ENCODE assay signal across 9 cellular contexts in genomic region chr1:207808322-207808705, GRCh38. TPM values are rescaled to one million over a fixed set of nuclear protein-coding genes. Genes with fewer than 3 reads are reported as not detected.
DNase-seq lines count a peak whose midpoint lies in the region; ATAC-seq and TF ChIP-seq lines count a peak whose summit lies in the region.
"Had no signal": no experiment of that assay in that cellular context is flagged by ENCODE, and none has a peak within 500 bp of the region (broad histone marks: within the 10 kb centered on the region; RNA-seq: fewer than 3 reads in every experiment).

No MANE protein-coding gene starts in this region.

- H3K9me3 Mint-ChIP-seq in activated CD8-positive, alpha-beta T cell treated with anti-CD3 and anti-CD28 coated beads, Interleukin-2, amount 10 ng/mL, durations not matched to agents 7 days and 5 days (ENCODE audit: insufficient read depth), result no peaks in the 10 kb centered on the region
- H3K9me3 Mint-ChIP-seq in activated CD8-positive, alpha-beta T cell treated with anti-CD3 and anti-CD28 coated beads for 36 hours, result no peaks in the 10 kb centered on the region
- H3K9me3 Mint-ChIP-seq in GM23338, result no peaks in the 10 kb centered on the region

- H3K4me1 ChIP-seq in ascending aorta (peaks cover 49 to 90% of the 10 kb centered on the region in 2 donors), left lung (peaks cover 39 to 95% of the 10 kb centered on the region in 2 donors), thyroid gland (peaks cover 43 to 93% of the 10 kb centered on the region in 2 donors), GM23338 (ENCODE audit: insufficient read depth) (no peaks in the 10 kb centered on the region)

- peaks cover 77 to 95% of the 10 kb centered on the region in 2 donors for H3K36me3 ChIP-seq in ascending aorta
- H3K36me3 ChIP-seq in left lung, result peaks cover 0 to 89% of the 10 kb centered on the region in 2 donors
- peaks cover 70 to 83% of the 10 kb centered on the region in 2 donors for H3K36me3 ChIP-seq in thyroid gland
- no peaks in the 10 kb centered on the region for H3K36me3 ChIP-seq in GM23338 (ENCODE audit: insufficient read depth)

- intact Hi-C loops in activated CD8-positive, alpha-beta T cell treated with anti-CD3 and anti-CD28 coated beads for 36 hours (cut with micrococcal nuclease), result no loop called here
- intact Hi-C loops in ascending aorta (cut with DNase I), result loop anchor here (1.0 to 10.0 kb wide), 3 partner anchors 10 to 1304 kb away; partner anchors contain the start of genes CD46 and RASSF5
- intact Hi-C loops in left lung (cut with DNase I), result no loop called here
- intact Hi-C loops in thyroid gland (cut with DNase I), result loop anchor here (10.0 kb wide), 1 partner anchor 164 kb away; the partner anchor contains the start of gene CR1L

- H3K4me3 Mint-ChIP-seq in activated CD8-positive, alpha-beta T cell treated with anti-CD3 and anti-CD28 coated beads, Interleukin-2, amount 10 ng/mL, durations not matched to agents 7 days and 5 days, result no peak overlapping the region
- H3K4me3 Mint-ChIP-seq in activated CD8-positive, alpha-beta T cell treated with anti-CD3 and anti-CD28 coated beads for 36 hours, result no peak overlapping the region
- H3K4me3 Mint-ChIP-seq in GM23338, result no peak overlapping the region

- ATAC-seq in activated CD8-positive, alpha-beta T cell treated with anti-CD3 and anti-CD28 coated beads, Interleukin-2, amount 10 ng/mL, durations not matched to agents 7 days and 5 days, result no peak
- ATAC-seq in activated CD8-positive, alpha-beta T cell treated with anti-CD3 and anti-CD28 coated beads for 36 hours, result no peak
- ATAC-seq in left lung, result peak; percentile 3
- no peak for ATAC-seq in HG03039 (IDR thresholded peaks at IDR 0.05; ENCODE audit: unreplicated experiment)
- ATAC-seq in GM23338, result no peak

- POLR2A ChIA-PET in activated CD8-positive, alpha-beta T cell treated with anti-CD3 and anti-CD28 coated beads, Interleukin-2, amount 10 ng/mL, durations not matched to agents 7 days and 5 days (lab: Charles Lee), result no interaction called here
- POLR2A ChIA-PET in activated CD8-positive, alpha-beta T cell treated with anti-CD3 and anti-CD28 coated beads for 36 hours (lab: Charles Lee), result no interaction called here
- POLR2A ChIA-PET in HEK293T (lab: Yijun Ruan, JAX), result no interaction called here

- no peaks in the 10 kb centered on the region for H3K27me3 ChIP-seq in ascending aorta
- H3K27me3 ChIP-seq in left lung, result no peaks in the 10 kb centered on the region
- no peaks in the 10 kb centered on the region for H3K27me3 ChIP-seq in thyroid gland
- H3K27me3 ChIP-seq in GM23338 (ENCODE audit: insufficient read depth), result no peaks in the 10 kb centered on the region

- no peaks in the 10 kb centered on the region for H3K79me2 ChIP-seq in GM23338 (replicated peaks; ENCODE audit: insufficient read depth)

- peak; percentile 7 for DNase-seq in activated CD8-positive, alpha-beta T cell treated with anti-CD3 and anti-CD28 coated beads, Interleukin-2, amount 10 ng/mL, durations not matched to agents 7 days and 5 days
- DNase-seq in activated CD8-positive, alpha-beta T cell treated with anti-CD3 and anti-CD28 coated beads for 36 hours, result no peak
- DNase-seq in ascending aorta (ENCODE audit: low spot score in 2 of 2) (no peak), left lung (no peak), thyroid gland (no peak), HEK293T (ENCODE audit: extremely low spot score) (no peak), GM23338 (ENCODE audit: low spot score) (no peak)
- DNase-seq: activated CD4-positive, alpha-beta T cell treated with anti-CD3 and anti-CD28 coated beads for 1 hour had no signal

- no peak overlapping the region for H2AFZ ChIP-seq in GM23338

- H3K4me2 ChIP-seq in GM23338, result no peak overlapping the region

- H3K9me3 ChIP-seq in ascending aorta (no peaks in the 10 kb centered on the region), left lung (no peaks in the 10 kb centered on the region), thyroid gland (no peaks in the 10 kb centered on the region)

- peak overlapping the region in 1 of 2 donors; percentile 15 for H3K4me3 ChIP-seq in ascending aorta
- H3K4me3 ChIP-seq in left lung, result no peak overlapping the region
- H3K4me3 ChIP-seq in thyroid gland (replicated peaks in 1 of 3), result no peak overlapping the region
- H3K4me3 ChIP-seq in GM23338, result no peak overlapping the region

- no peak for TF ChIP-seq POLR2A in thyroid gland (IDR thresholded peaks at IDR 0.05)

- WGBS in thyroid gland, 2 donors, result 71 to 75% methylated on average over 7 of the region's 7 CpGs

- peak overlapping the region; percentile 10 for H3K27ac Mint-ChIP-seq in activated CD8-positive, alpha-beta T cell treated with anti-CD3 and anti-CD28 coated beads, Interleukin-2, amount 10 ng/mL, durations not matched to agents 7 days and 5 days
- H3K27ac Mint-ChIP-seq in activated CD8-positive, alpha-beta T cell treated with anti-CD3 and anti-CD28 coated beads for 36 hours, result no peak overlapping the region
- no peak overlapping the region for H3K27ac Mint-ChIP-seq in GM23338

- H3K27me3 Mint-ChIP-seq in activated CD8-positive, alpha-beta T cell treated with anti-CD3 and anti-CD28 coated beads, Interleukin-2, amount 10 ng/mL, durations not matched to agents 7 days and 5 days (ENCODE audit: low read depth), result no peaks in the 10 kb centered on the region
- H3K27me3 Mint-ChIP-seq in activated CD8-positive, alpha-beta T cell treated with anti-CD3 and anti-CD28 coated beads for 36 hours, result no peaks in the 10 kb centered on the region
- H3K27me3 Mint-ChIP-seq in GM23338 (ENCODE audit: insufficient read depth, low read depth, poor library complexity), result peaks cover 14% of the 10 kb centered on the region

- H3K4me1 Mint-ChIP-seq in activated CD8-positive, alpha-beta T cell treated with anti-CD3 and anti-CD28 coated beads, Interleukin-2, amount 10 ng/mL, durations not matched to agents 7 days and 5 days (ENCODE audit: low read depth), result peaks cover 29% of the 10 kb centered on the region
- peaks cover 44% of the 10 kb centered on the region for H3K4me1 Mint-ChIP-seq in activated CD8-positive, alpha-beta T cell treated with anti-CD3 and anti-CD28 coated beads for 36 hours (ENCODE audit: low read depth)
- H3K4me1 Mint-ChIP-seq in GM23338, result peaks cover 22% of the 10 kb centered on the region

- TF ChIP-seq CTCF in activated CD8-positive, alpha-beta T cell treated with anti-CD3 and anti-CD28 coated beads for 36 hours (IDR thresholded peaks at IDR 0.05), result no peak
- TF ChIP-seq CTCF in ascending aorta (IDR thresholded peaks at IDR 0.05) (no peak), left lung (IDR thresholded peaks at IDR 0.05) (no peak), thyroid gland (IDR thresholded peaks at IDR 0.05) (no peak), GM23338 (conservative IDR thresholded peaks at IDR 0.05; ENCODE audit: low read depth in 2 of 2) (no peak)

- H3K27ac ChIP-seq in ascending aorta (peak overlapping the region; percentile 92 to 98), left lung (peak overlapping the region; percentile 28 to 87), thyroid gland (peak overlapping the region in 2 of 3 donors; percentile 24 to 78), GM23338 (ENCODE audit: low read depth) (no peak overlapping the region)

- CTCF ChIA-PET in activated CD8-positive, alpha-beta T cell treated with anti-CD3 and anti-CD28 coated beads, Interleukin-2, amount 10 ng/mL, durations not matched to agents 7 days and 5 days (lab: Charles Lee), result interaction anchor here (0.9 to 3.3 kb wide), 3 partner anchors 9 to 11 kb away, joined by 4 to 30 read pairs (median 13); no protein-coding TSS in a partner anchor
- CTCF ChIA-PET in activated CD8-positive, alpha-beta T cell treated with anti-CD3 and anti-CD28 coated beads for 36 hours (lab: Charles Lee), result interaction anchor here (3.6 kb wide), 1 partner anchor 10 kb away, joined by 29 read pairs; no protein-coding TSS in a partner anchor
- CTCF ChIA-PET in HEK293T (lab: Yijun Ruan, JAX), result interaction anchor here (1.2 kb wide), 1 partner anchor 11 kb away, joined by 6 read pairs; no protein-coding TSS in a partner anchor

- H3K36me3 Mint-ChIP-seq in activated CD8-positive, alpha-beta T cell treated with anti-CD3 and anti-CD28 coated beads, Interleukin-2, amount 10 ng/mL, durations not matched to agents 7 days and 5 days (ENCODE audit: low read depth), result peaks cover 52% of the 10 kb centered on the region
- H3K36me3 Mint-ChIP-seq in activated CD8-positive, alpha-beta T cell treated with anti-CD3 and anti-CD28 coated beads for 36 hours (ENCODE audit: low read depth), result peaks cover 16% of the 10 kb centered on the region
- no peaks in the 10 kb centered on the region; the same call in 2 of the 3 replicates for H3K36me3 Mint-ChIP-seq in GM23338 (ENCODE audit: low read depth)

- H4K20me1 ChIP-seq in GM23338 (replicated peaks; ENCODE audit: insufficient read depth), result no peaks in the 10 kb centered on the region

- H3K9me2 ChIP-seq in GM23338 (ENCODE audit: insufficient read depth), result no peaks in the 10 kb centered on the region

- no peaks in the 10 kb centered on the region for H3F3A ChIP-seq in GM23338 (replicated peaks; ENCODE audit: low read depth)

TF ChIP-seq in HEK293T, 16 proteins besides CTCF, POLR2A, EP300 and RAD21 (continues in another document):
- no peak for TF ChIP-seq NFRKB (IDR thresholded peaks at IDR 0.05)
- no peak for TF ChIP-seq ZNF384 (IDR thresholded peaks at IDR 0.05)

TF ChIP-seq in GM23338, 12 proteins besides CTCF, POLR2A, EP300 and RAD21 (continues in another document):
- TF ChIP-seq ETS1 (IDR thresholded peaks at IDR 0.05), result no peak
- TF ChIP-seq POLR2AphosphoS5 (IDR thresholded peaks at IDR 0.05; ENCODE audit: low read depth), result no peak

RNA-seq across cellular contexts. Expression of gene CD46, which starts 56.5 kb away (rescaled TPM):
- 10 to 100 TPM; 94.1 to 98.3 TPM for total RNA-seq in activated CD8-positive, alpha-beta T cell treated with anti-CD3 and anti-CD28 coated beads, Interleukin-2, amount 10 ng/mL, durations not matched to agents 7 days and 5 days
- 10 to 100 TPM; 77.7 to 84.3 TPM for total RNA-seq in activated CD8-positive, alpha-beta T cell treated with anti-CD3 and anti-CD28 coated beads for 36 hours
- 64.5 TPM for total RNA-seq in ascending aorta
- total RNA-seq in left lung, result 100 to 1,000 TPM; 307 to 342 TPM
- 100 to 1,000 TPM; 135 to 275 (median 180) TPM for total RNA-seq in thyroid gland
- total RNA-seq in GM23338 (2014; rRNA removed; shearing (Covaris generic)), result 173 and 199 TPM in 2 replicates
- polyA plus RNA-seq in GM23338 (2016; fragmentation: Nextera tagmentation; extraction: Ambion mirVana), result 173 and 209 TPM in 2 replicates

Comparison
In these comparisons a context has a peak if more than half of its experiments do, and no peak if none do; other contexts are left out.
1. intact Hi-C loops: an anchor here in ascending aorta (1.0 to 10.0 kb wide) and thyroid gland (10.0 kb wide); none called in activated CD8-positive, alpha-beta T cell treated with anti-CD3 and anti-CD28 coated beads for 36 hours and left lung.